Comparison of ENCODE assay signal across 20 cellular contexts in the genomic region with DNA sequence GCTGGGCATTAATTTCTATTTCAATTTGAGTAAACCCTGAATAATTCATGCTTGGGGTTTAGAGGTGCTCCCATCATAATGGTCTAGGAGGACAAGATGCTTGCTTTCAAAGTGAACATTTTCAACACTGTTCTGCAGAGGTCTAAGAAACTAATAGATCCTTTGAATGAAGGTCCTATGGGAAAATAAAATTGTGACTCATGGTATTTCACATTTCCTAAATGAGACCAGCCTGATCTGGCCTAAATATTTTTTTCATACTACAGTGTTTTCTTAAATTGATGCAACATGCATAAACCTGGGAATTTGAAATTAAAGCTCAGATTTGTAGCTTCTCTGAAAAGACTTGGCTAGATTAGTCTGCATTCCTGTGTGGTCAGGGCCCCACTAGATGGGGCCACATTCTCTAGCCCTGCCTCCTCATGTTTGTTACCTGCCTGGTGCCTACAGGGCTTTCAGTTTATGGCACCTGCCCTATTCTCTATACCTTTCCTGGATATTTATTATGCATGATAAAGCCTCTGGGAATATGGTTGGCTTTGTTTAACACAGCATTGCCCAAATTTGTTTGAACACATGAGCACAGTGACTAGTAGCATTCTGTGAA.
"Had no signal": no experiment of that assay in that cellular context is flagged by ENCODE, and none has a peak within 500 bp of the region (broad histone marks: within the 10 kb centered on the region; RNA-seq: fewer than 3 reads in every experiment).

No MANE protein-coding gene starts in this region.

- H3K36me3 ChIP-seq: ovary, thyroid gland had no signal

- DNase-seq: cerebellar nuclear complex; erythroblast; foreskin fibroblast; left lung; lower lobe of right lung; natural killer cell; ovary; sigmoid colon; small intestine; stimulated activated CD4-positive, alpha-beta T cell treated with anti-CD3 and anti-CD28 coated beads, Interleukin-12 subunit alpha, Interleukin-12 subunit beta, amount 100 ng/mL, for 4 hours; stimulated activated CD4-positive, alpha-beta T cell treated with anti-CD3 and anti-CD28 coated beads, Interleukin-2, amount 100 ng/mL, for 48 hours; stimulated activated naive CD4-positive, alpha-beta T cell treated with Interleukin-2 at 50 U/mL for 16 hours; thyroid gland had no signal

- H3K27me3 Mint-ChIP-seq: dendritic cell treated with granulocyte-macrophage colony-stimulating factor and Interleukin-4, amounts not matched to agents 40 ng/mL and 50 ng/mL, for 4 days; memory B cell; type B pancreatic cell had no signal

- H3K4me1 Mint-ChIP-seq: memory B cell, mesothelial cell of epicardium, natural killer cell, neural crest cell had no signal

- H3K4me1 ChIP-seq: left lung, lower lobe of right lung, right atrium auricular region, sigmoid colon, suprapubic skin, thyroid gland had no signal

- H3K9me3 ChIP-seq: lower lobe of right lung, ovary, suprapubic skin, thyroid gland had no signal

- H3K4me3 ChIP-seq: left lung, lower lobe of right lung, ovary, right atrium auricular region, sigmoid colon, suprapubic skin, thyroid gland had no signal

- H3K27ac ChIP-seq: left lung, lower lobe of right lung, ovary, right atrium auricular region, sigmoid colon, suprapubic skin, thyroid gland had no signal

- ATAC-seq: left lung, lower lobe of right lung, natural killer cell had no signal

- H3K27me3 ChIP-seq: left lung, ovary, right atrium auricular region, sigmoid colon, suprapubic skin, thyroid gland had no signal

- H3K9me3 Mint-ChIP-seq: type B pancreatic cell had no signal

- H3K4me3 Mint-ChIP-seq: dendritic cell treated with granulocyte-macrophage colony-stimulating factor and Interleukin-4, amounts not matched to agents 40 ng/mL and 50 ng/mL, for 4 days; memory B cell; mesothelial cell of epicardium; natural killer cell; neural crest cell; type B pancreatic cell had no signal

- H3K27ac Mint-ChIP-seq: dendritic cell treated with granulocyte-macrophage colony-stimulating factor and Interleukin-4, amounts not matched to agents 40 ng/mL and 50 ng/mL, for 4 days; memory B cell; mesothelial cell of epicardium; natural killer cell; type B pancreatic cell had no signal
